9 cellular contexts compared by ENCODE assay signal in the genomic region with DNA sequence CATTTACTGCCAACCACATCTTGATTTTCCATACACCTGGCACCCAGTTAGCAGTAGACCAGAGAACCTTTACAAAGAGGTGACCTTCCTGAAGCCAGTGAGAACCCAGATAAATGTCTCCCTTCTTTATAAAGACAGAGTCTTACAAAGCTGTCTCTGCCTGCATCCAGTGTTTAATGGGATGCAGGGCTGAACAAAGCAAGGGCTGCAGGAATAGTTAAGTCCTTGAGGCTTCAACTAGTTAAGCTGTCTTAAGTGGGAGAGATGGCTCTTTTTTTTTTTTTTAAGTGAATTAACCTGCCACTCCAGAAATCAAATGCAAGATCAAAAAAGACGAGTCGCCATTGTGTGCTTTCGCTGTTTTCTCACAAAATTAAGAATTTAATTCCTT. TPM values are rescaled to one million over a fixed set of nuclear protein-coding genes. Genes with fewer than 3 reads are reported as not detected.
DNase-seq lines count a peak whose midpoint lies in the region; ATAC-seq and TF ChIP-seq lines count a peak whose summit lies in the region.
"Had no signal": no experiment of that assay in that cellular context is flagged by ENCODE, and none has a peak within 500 bp of the region (broad histone marks: within the 10 kb centered on the region; RNA-seq: fewer than 3 reads in every experiment).

No MANE protein-coding gene starts in this region.

- H3K27me3 ChIP-seq in Caco-2 (replicated peaks; ENCODE audit: control insufficient read depth, insufficient read depth, low read length), result no peaks in the 10 kb centered on the region
- H3K27me3 ChIP-seq in PC-9 (ENCODE audit: insufficient read depth, low read depth), result no peaks in the 10 kb centered on the region
- H3K27me3 ChIP-seq in parathyroid adenoma (ENCODE audit: control insufficient read depth, insufficient read depth, low read length), result no peaks in the 10 kb centered on the region

- H3K4me1 Mint-ChIP-seq in Caco-2 (ENCODE audit: low read depth, unreplicated experiment) (peaks cover 3% of the 10 kb centered on the region), endothelial cell (ENCODE audit: unreplicated experiment) (peaks cover 25% of the 10 kb centered on the region)

- H3K9me3 ChIP-seq in Caco-2 (no peaks in the 10 kb centered on the region), PC-9 (ENCODE audit: insufficient read depth, low read depth) (no peaks in the 10 kb centered on the region), parathyroid adenoma (ENCODE audit: control insufficient read depth, low read length) (no peaks in the 10 kb centered on the region)

- peaks cover 34% of the 10 kb centered on the region for H4K20me1 ChIP-seq in PC-9 (ENCODE audit: insufficient read depth)

- DNase-seq in Caco-2 (no peak), PC-9 (no peak), endothelial cell (ENCODE audit: low spot score) (no peak), middle frontal gyrus (ENCODE audit: extremely low spot score, low spot score) (no peak), NCI-H2107 treated with DMSO at 0.1 percent for 48 hours (lab: John Stamatoyannopoulos, UW; ENCODE audit: unreplicated experiment) (no peak)
- no peak for DNase-seq in activated effector memory CD4-positive, alpha-beta T cell treated with anti-CD3 and anti-CD28 coated beads, Interleukin-2, amount 50 U/mL, for 16 hours
- DNase-seq: NCI-H1694 treated with DMSO at 0.1 percent for 48 hours had no signal

- CTCF ChIA-PET in Caco-2 (lab: Charles Lee) (interaction anchor here (0.6 to 3.9 kb wide), 5 partner anchors 19 to 346 kb away, joined by 3 to 54 read pairs (median 23); no protein-coding TSS in a partner anchor), PC-9 (lab: Charles Lee) (interaction anchor here (1.1 kb wide), 1 partner anchor 195 kb away, joined by 3 read pairs; no protein-coding TSS in a partner anchor)

- ATAC-seq in HG03521 (IDR thresholded peaks at IDR 0.05; ENCODE audit: unreplicated experiment), result no peak

- H3K9me2 ChIP-seq in PC-9 (ENCODE audit: insufficient read depth), result no peaks in the 10 kb centered on the region

- no peak overlapping the region for H3K9ac ChIP-seq in parathyroid adenoma

- H3K27ac Mint-ChIP-seq in Caco-2 (ENCODE audit: unreplicated experiment) (no peak overlapping the region), endothelial cell (ENCODE audit: unreplicated experiment) (no peak overlapping the region)

- BruUV-seq in Caco-2 (replicated peaks; lab: Mats Ljungman, UMichigan) (no TSS peak), PC-9 (replicated peaks; lab: Mats Ljungman, UMichigan) (no TSS peak)

- H3K36me3 ChIP-seq in Caco-2 (ENCODE audit: control insufficient read depth, insufficient read depth, low read length) (no peaks in the 10 kb centered on the region), PC-9 (ENCODE audit: low read depth) (peaks cover 41% of the 10 kb centered on the region), parathyroid adenoma (ENCODE audit: control insufficient read depth, insufficient read depth, low read length) (no peaks in the 10 kb centered on the region)

- H3K79me2 ChIP-seq in PC-9 (ENCODE audit: low read depth) (peaks cover 65% of the 10 kb centered on the region), parathyroid adenoma (peaks cover 38% of the 10 kb centered on the region)

- no peaks in the 10 kb centered on the region for H3K9me3 Mint-ChIP-seq in Caco-2 (ENCODE audit: unreplicated experiment)
- no peaks in the 10 kb centered on the region for H3K9me3 Mint-ChIP-seq in endothelial cell (ENCODE audit: unreplicated experiment)

- TF ChIP-seq CTCF in Caco-2 (IDR thresholded peaks at IDR 0.05; ENCODE audit: insufficient read depth in 1 of 2, low read depth in 1 of 2, low read length in 1 of 2, severe bottlenecking in 1 of 2, unreplicated experiment in 1 of 2) (no peak), PC-9 (conservative IDR thresholded peaks at IDR 0.05) (no peak), endothelial cell (IDR thresholded peaks at IDR 0.05; ENCODE audit: unreplicated experiment) (no peak), parathyroid adenoma (IDR thresholded peaks at IDR 0.05) (no peak)

- peaks cover 5% of the 10 kb centered on the region for H3K36me3 Mint-ChIP-seq in Caco-2 (ENCODE audit: insufficient read depth, unreplicated experiment)
- no peaks in the 10 kb centered on the region for H3K36me3 Mint-ChIP-seq in endothelial cell (ENCODE audit: low read depth, unreplicated experiment)

- H3K4me2 ChIP-seq in PC-9 (peak overlapping the region; percentile 90), parathyroid adenoma (ENCODE audit: low read length) (peak overlapping the region; percentile 80)

- peak overlapping the region; percentile 88 for H3K4me3 Mint-ChIP-seq in Caco-2 (ENCODE audit: unreplicated experiment)
- H3K4me3 Mint-ChIP-seq in endothelial cell (ENCODE audit: unreplicated experiment), result peak overlapping the region; percentile 97

- H3K4me3 ChIP-seq in Caco-2 (ENCODE audit: low read depth, low read length) (peak overlapping the region; percentile 66), PC-9 (peak overlapping the region; percentile 87), parathyroid adenoma (ENCODE audit: low read depth, low read length) (peak overlapping the region; percentile 93)

- H3K4me1 ChIP-seq in Caco-2 (peaks cover 9% of the 10 kb centered on the region; the same call in 1 of the 2 replicates), PC-9 (replicated peaks; ENCODE audit: insufficient read depth) (peaks cover 78% of the 10 kb centered on the region), parathyroid adenoma (peaks cover 22% of the 10 kb centered on the region)

- H3K27me3 Mint-ChIP-seq in Caco-2 (ENCODE audit: insufficient read depth, unreplicated experiment) (no peaks in the 10 kb centered on the region), endothelial cell (ENCODE audit: unreplicated experiment) (peaks cover 3% of the 10 kb centered on the region)

- intact Hi-C loops in Caco-2 (cut with micrococcal nuclease; ENCODE audit: unreplicated experiment), result no loop called here
- intact Hi-C loops in PC-9 (cut with micrococcal nuclease; ENCODE audit: unreplicated experiment), result no loop called here

- H2AFZ ChIP-seq in PC-9, result no peak overlapping the region
- H2AFZ ChIP-seq in parathyroid adenoma, result no peak overlapping the region

- H3K27ac ChIP-seq in PC-9, result no peak overlapping the region
- no peak overlapping the region for H3K27ac ChIP-seq in parathyroid adenoma

- POLR2A ChIA-PET in Caco-2 (lab: Charles Lee) (interaction anchor here (2.9 kb wide), 1 partner anchor 26 kb away, joined by 17 read pairs; no protein-coding TSS in a partner anchor), PC-9 (lab: Charles Lee; ENCODE audit: unreplicated experiment) (no interaction called here)

- peaks cover 7% of the 10 kb centered on the region; the same call in 1 of the 2 replicates for H3F3A ChIP-seq in PC-9 (ENCODE audit: insufficient read depth, low read depth)

RNA-seq across cellular contexts. Expression of gene AHCYL1, which starts 1.5 kb away (rescaled TPM):
- total RNA-seq in Caco-2 (2022) (62.6 and 64.2 TPM in 2 replicates), PC-9 (2021) (143 and 147 TPM in 2 replicates), endothelial cell (ENCODE audit: unreplicated experiment) (63.7 TPM)

RNA-seq across cellular contexts. Expression of gene STRIP1, which starts 48.4 kb away (rescaled TPM):
- total RNA-seq in Caco-2 (2022) (32.8 and 36.1 TPM in 2 replicates), PC-9 (2021) (32.1 and 36.5 TPM in 2 replicates), endothelial cell (ENCODE audit: unreplicated experiment) (65.0 TPM)
